Comparison of ENCODE assay signal across 2 cellular contexts in genomic region chr12:122454739-122455138, GRCh38.
A peak's percentile ranks its signal among the peaks of the same experiment; 100 is the strongest.
TF ChIP-seq lines count a peak whose summit lies in the region.

No MANE protein-coding gene starts in this region.

TF ChIP-seq in HepG2, 621 proteins besides CTCF, POLR2A, EP300 and RAD21:
- 0 out of 2 replicates have a peak, but pooled peaks have one; percentile 18 for TF ChIP-seq PAXIP1 (CRISPR knock-in tag; conservative IDR thresholded peaks at IDR 0.05)
- TF ChIP-seq MED8 (CRISPR knock-in tag; IDR thresholded peaks at IDR 0.05; ENCODE audit: insufficient replicate concordance) = no peak
- TF ChIP-seq SOX6 (IDR thresholded peaks at IDR 0.05) = no peak
- peak; percentile 86 for TF ChIP-seq SOX6 (CRISPR knock-in tag; IDR thresholded peaks at IDR 0.05)
- TF ChIP-seq PLSCR1 (CRISPR knock-in tag; IDR thresholded peaks at IDR 0.05; ENCODE audit: borderline replicate concordance) = no peak
- TF ChIP-seq SOX5 (CRISPR knock-in tag; IDR thresholded peaks at IDR 0.05; ENCODE audit: borderline replicate concordance) = peak; percentile 79
- TF ChIP-seq SOX13 (IDR thresholded peaks at IDR 0.05) = peak; percentile 64; the same call in 1 of the 2 replicates
- TF ChIP-seq SOX13 (CRISPR knock-in tag; conservative IDR thresholded peaks at IDR 0.05 in 1 of 2, IDR thresholded peaks at IDR 0.05 in 1 of 2) = peak in 1 of 2 experiments; percentile 94; a peak in 2 of 4 replicates

TF ChIP-seq in GM23338, 12 proteins besides CTCF, POLR2A, EP300 and RAD21:
- no peak for TF ChIP-seq POLR2AphosphoS5 (IDR thresholded peaks at IDR 0.05; ENCODE audit: low read depth)
- no peak for TF ChIP-seq EZH2phosphoT487 (IDR thresholded peaks at IDR 0.05; ENCODE audit: unreplicated experiment)
- no peak for TF ChIP-seq ZNF331 (CRISPR knock-in tag; IDR thresholded peaks at IDR 0.05; ENCODE audit: low read depth)
- TF ChIP-seq CREB1 (CRISPR knock-in tag; IDR thresholded peaks at IDR 0.05; ENCODE audit: low read depth) = no peak
- no peak for TF ChIP-seq JUNB (IDR thresholded peaks at IDR 0.05; ENCODE audit: unreplicated experiment)
- TF ChIP-seq NANOG (IDR thresholded peaks at IDR 0.05; ENCODE audit: borderline replicate concordance) = no peak
- TF ChIP-seq ZNF462 (CRISPR knock-in tag; IDR thresholded peaks at IDR 0.05) = no peak
- no peak for TF ChIP-seq EZH2 (IDR thresholded peaks at IDR 0.05; ENCODE audit: low read depth, unreplicated experiment)
- TF ChIP-seq REST (IDR thresholded peaks at IDR 0.05; ENCODE audit: unreplicated experiment) = no peak
- no peak for TF ChIP-seq ETS1 (IDR thresholded peaks at IDR 0.05)
- TF ChIP-seq STAT1 (IDR thresholded peaks at IDR 0.05; ENCODE audit: unreplicated experiment) = no peak
- TF ChIP-seq ZNF114 (CRISPR knock-in tag; IDR thresholded peaks at IDR 0.05) = no peak
